8 cellular contexts compared by ENCODE assay signal in genomic region chr16:69330286-69331109, GRCh38. TPM values are rescaled to one million over a fixed set of nuclear protein-coding genes. Genes with fewer than 3 reads are reported as not detected.
A peak's percentile ranks its signal among the peaks of the same experiment; 100 is the strongest.
DNase-seq lines count a peak whose midpoint lies in the region; ATAC-seq, FAIRE-seq and TF ChIP-seq lines count a peak whose summit lies in the region.

PDF (minus strand) TSS chr16:69330588; CDS start chr16:69330570, 18 bp downstream.

- H3K4me3 ChIP-seq in pancreas (peak within 1 kb of the TSS; percentile 75 to 99 (median 98)), tibial artery (peak within 1 kb of the TSS; percentile 92 to 96)

- H3K27me3 ChIP-seq in pancreas (no peaks in the 10 kb centered on the region), tibial artery (no peaks in the 10 kb centered on the region)

- DNase-seq in GM12891 (ENCODE audit: insufficient read length, low spot score) (peak; percentile 94), NCI-H1417 (lab: John Stamatoyannopoulos, UW) (peak; percentile 87 to 94 (median 93)), SW480 (ENCODE audit: low spot score) (peak; percentile 94), Right ventricle myocardium superior (peak; percentile 96), pancreas (peak; percentile 92 to 97 (median 95)), tibial artery (peak; percentile 96)
- DNase-seq in activated naive CD8-positive, alpha-beta T cell treated with anti-CD3 and anti-CD28 coated beads, Interleukin-2, amount 50 U/mL, for 24 hours = peak; percentile 89

- ATAC-seq in HG02763 (IDR thresholded peaks at IDR 0.05; ENCODE audit: unreplicated experiment) = peak; percentile 94
- peak; percentile 97 for ATAC-seq in activated naive CD8-positive, alpha-beta T cell treated with anti-CD3 and anti-CD28 coated beads, Interleukin-2, amount 50 U/mL, for 24 hours
- peak; percentile 99 for ATAC-seq in Right ventricle myocardium superior (ENCODE audit: poor library complexity)
- ATAC-seq in pancreas = peak; percentile 93 to 96 (median 94)

- WGBS in pancreas, 2 donors = 0 to 1% methylated on average over 68 to 93 of the region's 93 CpGs

- H3K27ac ChIP-seq in pancreas (peak within 1 kb of the TSS; percentile 78 to 84 (median 82)), tibial artery (peak within 1 kb of the TSS; percentile 85 to 90)

- peak; percentile 75 for TF ChIP-seq POLR2A in GM12891 (IDR thresholded peaks at IDR 0.05; ENCODE audit: low read depth, low read length)

- H3K27ac Mint-ChIP-seq in activated naive CD8-positive, alpha-beta T cell treated with anti-CD3 and anti-CD28 coated beads, Interleukin-2, amount 50 U/mL, for 24 hours = peak within 1 kb of the TSS; percentile 73

- no peaks in the 10 kb centered on the region for H3K9me3 ChIP-seq in pancreas
- H3K9me3 ChIP-seq in tibial artery = no peaks in the 10 kb centered on the region

- H3K36me3 ChIP-seq in pancreas (peaks cover 0 to 43% (median 0%) of the 10 kb centered on the region in 3 donors), tibial artery (peaks cover 35 to 65% (median 59%) of the 10 kb centered on the region in 3 donors)

- H3K4me1 ChIP-seq in pancreas (peaks cover 9 to 32% (median 28%) of the 10 kb centered on the region in 3 donors), tibial artery (peaks cover 0 to 52% (median 27%) of the 10 kb centered on the region in 4 donors)

- FAIRE-seq in GM12891 (lab: Jason Lieb, UNC) = peak; percentile 96
- no peak for FAIRE-seq in pancreas (lab: Jason Lieb, UNC)

- H3K27me3 Mint-ChIP-seq in activated naive CD8-positive, alpha-beta T cell treated with anti-CD3 and anti-CD28 coated beads, Interleukin-2, amount 50 U/mL, for 24 hours = no peaks in the 10 kb centered on the region

- H3K4me1 Mint-ChIP-seq in activated naive CD8-positive, alpha-beta T cell treated with anti-CD3 and anti-CD28 coated beads, Interleukin-2, amount 50 U/mL, for 24 hours = peaks cover 49% of the 10 kb centered on the region

- TF ChIP-seq CTCF in pancreas (IDR thresholded peaks at IDR 0.05) = no peak
- peak in 1 of 2 experiments; percentile 7 for TF ChIP-seq CTCF in tibial artery (IDR thresholded peaks at IDR 0.05)

- intact Hi-C loops in Right ventricle myocardium superior (cut with DNase I) (no loop called here), pancreas (cut with DNase I) (no loop called here), tibial artery (cut with DNase I; ENCODE audit: low total_unique reads) (loop anchor here (5.0 to 10.0 kb wide), 2 partner anchors 57 to 796 kb away; partner anchors contain the start of genes TERF2 and ZFP90)

- no peaks in the 10 kb centered on the region for H3K9me3 Mint-ChIP-seq in activated naive CD8-positive, alpha-beta T cell treated with anti-CD3 and anti-CD28 coated beads, Interleukin-2, amount 50 U/mL, for 24 hours

- peaks cover 50% of the 10 kb centered on the region for H3K36me3 Mint-ChIP-seq in activated naive CD8-positive, alpha-beta T cell treated with anti-CD3 and anti-CD28 coated beads, Interleukin-2, amount 50 U/mL, for 24 hours (ENCODE audit: low read depth)

- peak within 1 kb of the TSS; percentile 87 for H3K4me3 Mint-ChIP-seq in activated naive CD8-positive, alpha-beta T cell treated with anti-CD3 and anti-CD28 coated beads, Interleukin-2, amount 50 U/mL, for 24 hours

TF ChIP-seq in GM12891, 5 proteins besides CTCF, POLR2A, EP300 and RAD21:
- TF ChIP-seq PAX5 (IDR thresholded peaks at IDR 0.05; ENCODE audit: insufficient read depth, low read length, severe bottlenecking) (no peak), POU2F2 (IDR thresholded peaks at IDR 0.05; ENCODE audit: low read depth, low read length) (peak; percentile 22; the same call in 1 of the 2 replicates), POLR2AphosphoS5 (IDR thresholded peaks at IDR 0.05; ENCODE audit: low read depth, low read length) (peak; percentile 86), SPI1 (IDR thresholded peaks at IDR 0.05; ENCODE audit: low read depth, low read length) (0 out of 2 replicates have a peak, but pooled peaks have one; percentile 21)

RNA-seq across cellular contexts. Expression of gene PDF, which starts in this region (rescaled TPM):
- polyA plus RNA-seq in GM12891 (2012; ENCODE audit: low read depth, missing spikeins) = 9.6 TPM
- 5.6 TPM for total RNA-seq in Right ventricle myocardium superior
- 10 to 100 TPM in 1 of 6 donors, 1 to 10 TPM in 5; 3.1 to 14.0 (median 7.7) TPM for total RNA-seq in pancreas
- polyA plus RNA-seq in pancreas = 1 to 10 TPM; 2.2 to 4.6 TPM

Comparison
In these comparisons a context has a peak if more than half of its experiments do, and no peak if none do; other contexts are left out.
1. Peak in every context shown above with its lines: DNase-seq, ATAC-seq, H3K4me3 ChIP-seq and H3K27ac ChIP-seq.